ENCODE assay signal across 11 cellular contexts in the genomic region with DNA sequence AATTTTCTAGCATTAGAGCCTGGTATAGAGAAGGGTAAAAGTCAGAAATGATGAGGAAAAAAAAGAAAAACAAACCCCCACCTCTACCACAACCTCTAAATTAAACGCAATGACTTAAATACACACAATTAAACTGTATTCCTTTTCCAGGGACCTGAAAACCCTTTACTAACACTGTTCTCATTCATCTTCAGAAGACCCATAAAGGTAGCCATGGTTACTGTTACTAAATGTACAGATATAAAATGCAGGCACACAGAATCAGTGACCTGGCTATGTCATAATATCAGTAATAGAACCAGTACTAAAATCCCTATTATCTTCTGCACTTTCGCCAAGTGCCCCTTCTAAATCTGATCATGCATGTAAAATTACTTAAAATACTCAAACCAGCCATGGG. TPM values are rescaled to one million over a fixed set of nuclear protein-coding genes. Genes with fewer than 3 reads are reported as not detected.
A peak's percentile ranks its signal among the peaks of the same experiment; 100 is the strongest.
DNase-seq lines count a peak whose midpoint lies in the region; ATAC-seq and TF ChIP-seq lines count a peak whose summit lies in the region.
"Had no signal": no experiment of that assay in that cellular context is flagged by ENCODE, and none has a peak within 500 bp of the region (broad histone marks: within the 10 kb centered on the region; RNA-seq: fewer than 3 reads in every experiment).

No MANE protein-coding gene starts in this region.

- ATAC-seq in naive thymus-derived CD4-positive, alpha-beta T cell = no peak
- ATAC-seq in HG03521 (IDR thresholded peaks at IDR 0.05; ENCODE audit: unreplicated experiment) (no peak), HG03095 (IDR thresholded peaks at IDR 0.05; ENCODE audit: unreplicated experiment) (no peak)

- POLR2A ChIA-PET in naive thymus-derived CD4-positive, alpha-beta T cell (lab: Charles Lee) = interaction anchor here (0.9 to 5.1 kb wide), 10 partner anchors 8 to 269 kb away, joined by 3 to 75 read pairs (median 16); partner anchors contain the start of genes CEBPE and RBM23

- peaks cover 0 to 2% (median 0%) of the 10 kb centered on the region in 11 donors for H3K9me3 Mint-ChIP-seq in naive thymus-derived CD4-positive, alpha-beta T cell
- H3K9me3 Mint-ChIP-seq: T-helper 2 cell treated with Interferon-gamma antibody and Interleukin-4, amounts not matched to agents 5 μg/mL and 100 μg/mL, for 36 hours had no signal

- H3K27ac ChIP-seq in ACC112 (ENCODE audit: low read depth, low read length) = no peak overlapping the region; the same call in 1 of the 2 replicates
- H3K27ac ChIP-seq in ectodermal cell (ENCODE audit: insufficient read depth, low read depth, low read length, poor library complexity, severe bottlenecking) = no peak overlapping the region
- H3K27ac ChIP-seq in naive thymus-derived CD4-positive, alpha-beta T cell (ENCODE audit: low read depth, low read length) = peak overlapping the region; percentile 97

- H3K27me3 Mint-ChIP-seq in naive thymus-derived CD4-positive, alpha-beta T cell = no peaks in the 10 kb centered on the region

- peak overlapping the region in 3 of 10 donors; percentile 39 to 61 (median 41) for H3K4me3 Mint-ChIP-seq in naive thymus-derived CD4-positive, alpha-beta T cell
- H3K4me3 Mint-ChIP-seq: T-helper 2 cell treated with Interferon-gamma antibody and Interleukin-4, amounts not matched to agents 5 μg/mL and 100 μg/mL, for 36 hours had no signal

- peak overlapping the region; percentile 83 for H3K4me3 ChIP-seq in ACC112 (ENCODE audit: low read depth, low read length)
- peak overlapping the region; percentile 94 for H3K4me3 ChIP-seq in HFF-Myc (replicated peaks; ENCODE audit: low read depth, low read length)
- peak overlapping the region; percentile 89 for H3K4me3 ChIP-seq in ectodermal cell (ENCODE audit: insufficient read depth, low read depth, low read length)
- H3K4me3 ChIP-seq in naive thymus-derived CD4-positive, alpha-beta T cell (ENCODE audit: low read length) = peak overlapping the region; percentile 88

- peaks cover 17 to 58% (median 39%) of the 10 kb centered on the region in 7 donors for H3K4me1 Mint-ChIP-seq in naive thymus-derived CD4-positive, alpha-beta T cell

- peaks cover 41% of the 10 kb centered on the region for H3K36me3 ChIP-seq in ACC112 (ENCODE audit: insufficient read depth, low read length)
- peaks cover 35% of the 10 kb centered on the region for H3K36me3 ChIP-seq in ectodermal cell (ENCODE audit: control insufficient read depth, insufficient read depth, low read length)
- peaks cover 21 to 52% (median 28%) of the 10 kb centered on the region in 3 experiments for H3K36me3 ChIP-seq in naive thymus-derived CD4-positive, alpha-beta T cell (ENCODE audit: control insufficient read depth in 2 of 3, insufficient read depth in 3 of 3, low read length in 3 of 3)

- peaks cover 7 to 42% (median 27%) of the 10 kb centered on the region in 5 donors for H3K36me3 Mint-ChIP-seq in naive thymus-derived CD4-positive, alpha-beta T cell

- TF ChIP-seq CTCF in HFF-Myc (IDR thresholded peaks at IDR 0.05; ENCODE audit: low read depth, low read length, missing control alignments) = no peak

- intact Hi-C loops in naive thymus-derived CD4-positive, alpha-beta T cell (cut with micrococcal nuclease) = loop anchor here (10.0 kb wide), 3 partner anchors 461 to 1051 kb away; partner anchors contain the start of genes DCAF11 (in 2 of the 2), NRL (in 2 of the 2), EMC9 (in 1 of the 2) and PSME2 (in 1 of the 2)

- DNase-seq in HFF-Myc (ENCODE audit: extremely low read depth, low read depth) (no peak), NCI-H2081 treated with DMSO at 0.1 percent for 48 hours (lab: John Stamatoyannopoulos, UW) (no peak)
- no peak for DNase-seq in naive thymus-derived CD4-positive, alpha-beta T cell
- DNase-seq in central memory CD4-positive, alpha-beta T cell = no peak
- DNase-seq: activated gamma-delta T cell treated with Interleukin-2 at 50 U/mL for 16 hours; stimulated activated CD4-positive, alpha-beta T cell treated with anti-CD3 and anti-CD28 coated beads, Interleukin-1b, Interleukin-23, amount 100 ng/mL, for 48 hours had no signal

- CTCF ChIA-PET in naive thymus-derived CD4-positive, alpha-beta T cell (lab: Charles Lee) = interaction anchor here (0.7 to 3.2 kb wide), 4 partner anchors 15 to 26 kb away, joined by 3 to 25 read pairs (median 20); partner anchors contain the start of gene CEBPE

- no peaks in the 10 kb centered on the region for H3K9me3 ChIP-seq in ectodermal cell (ENCODE audit: control insufficient read depth, low read length)
- H3K9me3 ChIP-seq in naive thymus-derived CD4-positive, alpha-beta T cell (ENCODE audit: control insufficient read depth in 2 of 3, low read length in 3 of 3) = no peaks in the 10 kb centered on the region

- no peak overlapping the region for H2AFZ ChIP-seq in ACC112 (ENCODE audit: low read length, unreplicated experiment)

- WGBS in ectodermal cell, 2 experiments = 86 to 97% methylated on average over 2 of the region's 2 CpGs

- no peaks in the 10 kb centered on the region for H3K27me3 ChIP-seq in ACC112 (ENCODE audit: insufficient read depth, low read length)
- no peaks in the 10 kb centered on the region for H3K27me3 ChIP-seq in ectodermal cell (ENCODE audit: control insufficient read depth, insufficient read depth, low read length, poor library complexity, severe bottlenecking)
- no peaks in the 10 kb centered on the region for H3K27me3 ChIP-seq in naive thymus-derived CD4-positive, alpha-beta T cell (ENCODE audit: control insufficient read depth in 2 of 2, insufficient read depth in 2 of 2, low read length in 2 of 2)

- peak overlapping the region in 1 of 9 donors; percentile 32 for H3K27ac Mint-ChIP-seq in naive thymus-derived CD4-positive, alpha-beta T cell

- H3K79me2 ChIP-seq in ACC112 (ENCODE audit: control insufficient read depth, insufficient read depth, low read length, unreplicated experiment) = peaks cover 73% of the 10 kb centered on the region

- peaks cover 33% of the 10 kb centered on the region for H3K4me1 ChIP-seq in ACC112 (ENCODE audit: control insufficient read depth, insufficient read depth, low read length, unreplicated experiment)
- peaks cover 16% of the 10 kb centered on the region for H3K4me1 ChIP-seq in ectodermal cell (ENCODE audit: control insufficient read depth, insufficient read depth, low read length)
- peaks cover 26 to 32% of the 10 kb centered on the region in 2 donors for H3K4me1 ChIP-seq in naive thymus-derived CD4-positive, alpha-beta T cell (ENCODE audit: control insufficient read depth in 2 of 2, insufficient read depth in 2 of 2, low read length in 2 of 2)

RNA-seq across cellular contexts. Expression of gene ACIN1, which starts 1.4 kb away (rescaled TPM):
- polyA plus RNA-seq in ectodermal cell (2013, experiment 1 of 4) = 348 TPM
- polyA plus RNA-seq in ectodermal cell (2013, experiment 2 of 4) = 376 TPM
- 247 TPM for polyA plus RNA-seq in ectodermal cell (2013, experiment 3 of 4)
- polyA plus RNA-seq in ectodermal cell (2013, experiment 4 of 4) = 287 TPM
- total RNA-seq in naive thymus-derived CD4-positive, alpha-beta T cell = 100 to 1,000 TPM; 222 to 360 (median 301) TPM
- 10 to 100 TPM in 1 of 2 donors, 1 to 10 TPM in 1; 8.7 to 18.6 TPM for polyA plus RNA-seq in naive thymus-derived CD4-positive, alpha-beta T cell

RNA-seq across cellular contexts. Expression of gene C14orf119, which starts 1.8 kb away (rescaled TPM):
- 50.3 TPM for polyA plus RNA-seq in ectodermal cell (2013, experiment 1 of 4)
- 56.0 TPM for polyA plus RNA-seq in ectodermal cell (2013, experiment 2 of 4)
- 58.7 TPM for polyA plus RNA-seq in ectodermal cell (2013, experiment 3 of 4)
- 52.6 TPM for polyA plus RNA-seq in ectodermal cell (2013, experiment 4 of 4)
- 10 to 100 TPM in 4 of 5 experiments, 1 to 10 TPM in 1; 6.0 to 49.9 (median 43.4) TPM for total RNA-seq in naive thymus-derived CD4-positive, alpha-beta T cell
- polyA plus RNA-seq in naive thymus-derived CD4-positive, alpha-beta T cell = 100 to 1,000 TPM in 1 of 2 donors, 10 to 100 TPM in 1; 80.4 to 169 TPM

RNA-seq across cellular contexts. Expression of gene CIROP, which starts 11.3 kb away (rescaled TPM):
- not detected for polyA plus RNA-seq in ectodermal cell (2013, experiment 1 of 4)
- not detected for polyA plus RNA-seq in ectodermal cell (2013, experiment 2 of 4)
- not detected for polyA plus RNA-seq in ectodermal cell (2013, experiment 3 of 4)
- not detected for polyA plus RNA-seq in ectodermal cell (2013, experiment 4 of 4)
- total RNA-seq in naive thymus-derived CD4-positive, alpha-beta T cell = not detected
- not detected for polyA plus RNA-seq in naive thymus-derived CD4-positive, alpha-beta T cell

RNA-seq across cellular contexts. Expression of gene CEBPE, which starts 25.5 kb away (rescaled TPM):
- not detected for polyA plus RNA-seq in ectodermal cell (2013, experiment 1 of 4)
- polyA plus RNA-seq in ectodermal cell (2013, experiment 2 of 4) = not detected
- polyA plus RNA-seq in ectodermal cell (2013, experiment 3 of 4) = not detected
- not detected for polyA plus RNA-seq in ectodermal cell (2013, experiment 4 of 4)
- 1 to 10 TPM in 3 of 5 experiments, under 1 TPM in 2; 0.19 to 1.7 (median 1.2) TPM for total RNA-seq in naive thymus-derived CD4-positive, alpha-beta T cell
- polyA plus RNA-seq in naive thymus-derived CD4-positive, alpha-beta T cell = under 1 TPM; 0.60 to 0.65 TPM

RNA-seq across cellular contexts. Expression of gene CDH24, which starts 36.2 kb away (rescaled TPM):
- 53.4 TPM for polyA plus RNA-seq in ectodermal cell (2013, experiment 1 of 4)
- polyA plus RNA-seq in ectodermal cell (2013, experiment 2 of 4) = 52.0 TPM
- 44.6 TPM for polyA plus RNA-seq in ectodermal cell (2013, experiment 3 of 4)
- 47.3 TPM for polyA plus RNA-seq in ectodermal cell (2013, experiment 4 of 4)
- 1 to 10 TPM; 1.5 to 3.7 (median 2.1) TPM for total RNA-seq in naive thymus-derived CD4-positive, alpha-beta T cell
- under 1 TPM; 0.30 to 0.52 TPM for polyA plus RNA-seq in naive thymus-derived CD4-positive, alpha-beta T cell
